ENCODE assay signal across 23 cellular contexts in the genomic region with DNA sequence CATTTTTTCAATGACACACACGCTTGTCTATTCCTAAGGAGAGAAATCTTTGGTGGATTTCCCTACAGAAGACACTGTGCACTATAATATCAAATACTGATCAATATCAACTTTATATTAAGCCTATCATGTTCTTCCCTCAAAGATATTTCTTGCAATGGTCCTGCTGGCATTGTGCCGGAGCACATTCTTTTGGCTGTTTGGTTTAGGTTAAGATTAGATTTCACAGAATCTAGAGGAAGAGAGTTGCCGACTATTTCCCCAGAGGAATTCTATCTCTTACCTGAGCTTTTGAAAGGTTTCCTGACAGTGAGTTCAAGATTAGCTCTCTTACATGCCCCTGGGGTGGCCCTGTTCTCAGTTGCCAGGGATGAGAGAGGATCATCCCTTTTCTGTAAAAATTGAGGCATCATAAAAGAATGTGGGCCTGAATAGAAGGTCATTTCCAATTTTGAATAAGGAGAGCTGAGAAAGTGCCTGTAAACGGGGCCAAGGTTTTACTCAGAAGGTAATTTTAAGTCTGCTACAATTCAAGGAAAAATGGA.
"Had no signal": no experiment of that assay in that cellular context is flagged by ENCODE, and none has a peak within 500 bp of the region (broad histone marks: within the 10 kb centered on the region; RNA-seq: fewer than 3 reads in every experiment).

No MANE protein-coding gene starts in this region.

- H3K4me1 Mint-ChIP-seq: activated naive CD8-positive, alpha-beta T cell treated with anti-CD3 and anti-CD28 coated beads, Interleukin-2, amount 50 U/mL, for 24 hours had no signal

- H3K9me3 Mint-ChIP-seq: activated CD8-positive, alpha-beta T cell treated with anti-CD3 and anti-CD28 coated beads for 36 hours; activated naive CD8-positive, alpha-beta T cell treated with anti-CD3 and anti-CD28 coated beads, Interleukin-2, amount 50 U/mL, for 24 hours; T-helper 2 cell treated with Interferon-gamma antibody and Interleukin-4, amounts not matched to agents 5 μg/mL and 100 μg/mL, for 36 hours had no signal

- H3K9me3 ChIP-seq: MG63 had no signal

- H3K27me3 ChIP-seq: MG63 had no signal

- H3K4me3 ChIP-seq: MG63, SK-N-MC had no signal

- H3K27me3 Mint-ChIP-seq: activated CD8-positive, alpha-beta T cell treated with anti-CD3 and anti-CD28 coated beads for 36 hours had no signal

- H3K27ac Mint-ChIP-seq: activated CD8-positive, alpha-beta T cell treated with anti-CD3 and anti-CD28 coated beads for 36 hours; activated naive CD4-positive, alpha-beta T cell treated with anti-CD3 and anti-CD28 coated beads, Interleukin-2, amount 50 U/mL, for 72 hours; activated naive CD8-positive, alpha-beta T cell treated with anti-CD3 and anti-CD28 coated beads, Interleukin-2, amount 50 U/mL, for 24 hours; T-helper 2 cell treated with Interferon-gamma antibody and Interleukin-4, amounts not matched to agents 5 μg/mL and 100 μg/mL, for 36 hours had no signal

- H3K4me3 Mint-ChIP-seq: activated CD8-positive, alpha-beta T cell treated with anti-CD3 and anti-CD28 coated beads for 36 hours; activated naive CD8-positive, alpha-beta T cell treated with anti-CD3 and anti-CD28 coated beads, Interleukin-2, amount 50 U/mL, for 24 hours; T-helper 2 cell treated with Interferon-gamma antibody and Interleukin-4, amounts not matched to agents 5 μg/mL and 100 μg/mL, for 36 hours had no signal

- H3K36me3 Mint-ChIP-seq: activated naive CD4-positive, alpha-beta T cell treated with anti-CD3 and anti-CD28 coated beads, Interleukin-2, amount 50 U/mL, for 72 hours had no signal

- ATAC-seq: activated CD4-positive, CD25-positive, alpha-beta regulatory T cell treated with anti-CD3 and anti-CD28 coated beads, Interleukin-2, amount 50 U/mL, for 24 hours; activated CD8-positive, alpha-beta T cell treated with anti-CD3 and anti-CD28 coated beads for 36 hours; activated naive CD4-positive, alpha-beta T cell treated with anti-CD3 and anti-CD28 coated beads, Interleukin-2, amount 50 U/mL, for 72 hours; activated naive CD8-positive, alpha-beta T cell treated with anti-CD3 and anti-CD28 coated beads, Interleukin-2, amount 50 U/mL, for 24 hours had no signal

- H3K36me3 ChIP-seq: MG63 had no signal

- DNase-seq: activated CD4-positive, alpha-beta T cell treated with anti-CD3 and anti-CD28 coated beads for 4 hours; activated CD8-positive, alpha-beta memory T cell treated with anti-CD3 and anti-CD28 coated beads, Interleukin-2, amount 50 U/mL, for 48 hours; activated CD8-positive, alpha-beta T cell treated with anti-CD3 and anti-CD28 coated beads for 36 hours; activated naive CD4-positive, alpha-beta T cell treated with Interleukin-2 at 50 U/mL for 16 hours; activated naive CD8-positive, alpha-beta T cell treated with anti-CD3 and anti-CD28 coated beads, Interleukin-2, amount 50 U/mL, for 24 hours; activated T-cell treated with anti-CD3 and anti-CD28 coated beads, Interleukin-2, amount 50 U/mL, for 1 hour; amygdala; MG63; MV-4-11; NCI-H1092 treated with DMSO at 0.1 percent for 48 hours; NCI-H1417 treated with DMSO at 0.1 percent for 48 hours; NCI-H1694; NCI-H2029; NCI-H2107; NCI-H2171 treated with DMSO at 0.1 percent for 48 hours; NCI-H345; NCI-H510A; NCI-H526 treated with DMSO at 0.1 percent for 48 hours; NCI-H82 had no signal

- H3K27ac ChIP-seq: SK-N-MC had no signal
